In the genomic region with DNA sequence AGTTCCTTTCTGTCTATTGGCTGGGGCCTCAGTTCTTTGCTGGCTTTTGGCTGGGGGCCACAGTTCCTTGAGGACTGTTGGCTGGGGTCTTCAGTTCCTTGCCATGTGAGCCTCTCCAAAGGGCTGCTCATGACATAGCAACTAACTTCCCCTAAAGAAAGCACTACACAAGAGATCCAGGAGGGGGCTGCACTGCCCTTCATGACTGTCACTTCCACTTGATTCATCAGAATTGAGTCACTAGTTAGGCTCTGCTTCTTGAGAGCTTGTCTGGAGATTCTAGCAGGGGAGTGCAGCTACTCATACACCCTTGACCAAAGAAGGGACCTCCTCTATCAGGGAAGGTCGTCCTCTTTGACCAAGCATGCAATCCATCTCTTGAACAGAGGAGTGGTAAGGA, we compare ENCODE assay signal across 8 cellular contexts. TPM values are rescaled to one million over a fixed set of nuclear protein-coding genes. Genes with fewer than 3 reads are reported as not detected.
DNase-seq lines count a peak whose midpoint lies in the region; ATAC-seq and TF ChIP-seq lines count a peak whose summit lies in the region.

No MANE protein-coding gene starts in this region.

- H3F3A ChIP-seq in Loucy (ENCODE audit: low read depth), result no peaks in the 10 kb centered on the region

- no peaks in the 10 kb centered on the region for H3K27me3 ChIP-seq in Loucy (ENCODE audit: insufficient read depth, low read length, poor library complexity, severe bottlenecking)

- no peak overlapping the region for H3K4me2 ChIP-seq in Loucy (ENCODE audit: low read depth, low read length, poor library complexity, severe bottlenecking)

- no peaks in the 10 kb centered on the region for H3K9me3 ChIP-seq in Loucy (ENCODE audit: insufficient read depth, low read depth, low read length)

- no peak overlapping the region for H2AFZ ChIP-seq in Loucy (ENCODE audit: low read length)

- H4K20me1 ChIP-seq in Loucy (ENCODE audit: insufficient read depth, low read length, poor library complexity, severe bottlenecking), result no peaks in the 10 kb centered on the region

- H3K36me3 ChIP-seq in Loucy (ENCODE audit: insufficient read depth, low read length), result no peaks in the 10 kb centered on the region

- no peaks in the 10 kb centered on the region for H3K9me2 ChIP-seq in Loucy (replicated peaks; ENCODE audit: low read depth, low read length)

- no peaks in the 10 kb centered on the region for H3K79me2 ChIP-seq in Loucy (ENCODE audit: insufficient read depth, low read length)

- no peak overlapping the region for H3K4me3 ChIP-seq in Loucy (ENCODE audit: low read length, poor library complexity, severe bottlenecking)

- H3K4me1 ChIP-seq in Loucy (ENCODE audit: insufficient read depth, low read length, poor library complexity, severe bottlenecking), result no peaks in the 10 kb centered on the region

- ATAC-seq in left lobe of liver (peak; percentile 18), HG03469 (IDR thresholded peaks at IDR 0.05; ENCODE audit: unreplicated experiment) (no peak)

- H3K9ac ChIP-seq in Loucy (ENCODE audit: low read depth, low read length, poor library complexity, severe bottlenecking), result no peak overlapping the region

- DNase-seq in SIG-M5 treated with dmso at 0.1 percent for 504 hours (lab: John Stamatoyannopoulos, UW; ENCODE audit: unreplicated experiment) (peak; percentile 35), SIG-M5 (lab: John Stamatoyannopoulos, UW) (no peak), left lobe of liver (ENCODE audit: low spot score) (no peak), NCI-H2029 (lab: John Stamatoyannopoulos, UW) (no peak), NCI-H2107 treated with DMSO at 0.1 percent for 48 hours (lab: John Stamatoyannopoulos, UW; ENCODE audit: unreplicated experiment) (no peak)
- DNase-seq in activated naive CD4-positive, alpha-beta T cell treated with anti-CD3 and anti-CD28 coated beads, Interleukin-2, amount 50 U/mL, for 16 hours, result peak; percentile 24

- peak; percentile 77 for TF ChIP-seq CTCF in Loucy (conservative IDR thresholded peaks at IDR 0.05; ENCODE audit: low read length)

RNA-seq across cellular contexts. Expression of a gene that starts 38.0 kb away (rescaled TPM):
- 0.30 TPM for total RNA-seq in left lobe of liver

Comparison
In these comparisons a context has a peak if more than half of its experiments do, and no peak if none do; other contexts are left out.
1. DNase-seq: peak in SIG-M5 treated with dmso at 0.1 percent for 504 hours (single experiment) and activated naive CD4-positive, alpha-beta T cell treated with anti-CD3 and anti-CD28 coated beads, Interleukin-2, amount 50 U/mL, for 16 hours (single experiment); none in SIG-M5 (single experiment), left lobe of liver (single experiment), NCI-H2029 (single experiment) and NCI-H2107 treated with DMSO at 0.1 percent for 48 hours (single experiment).